Comparison of ENCODE assay signal across 11 cellular contexts in genomic region chr9:37574241-37574721, GRCh38. TPM values are rescaled to one million over a fixed set of nuclear protein-coding genes. Genes with fewer than 3 reads are reported as not detected.
A peak's percentile ranks its signal among the peaks of the same experiment; 100 is the strongest.
DNase-seq lines count a peak whose midpoint lies in the region; ATAC-seq and TF ChIP-seq lines count a peak whose summit lies in the region.
"Had no signal": no experiment of that assay in that cellular context is flagged by ENCODE, and none has a peak within 500 bp of the region (broad histone marks: within the 10 kb centered on the region; RNA-seq: fewer than 3 reads in every experiment).

No MANE protein-coding gene starts in this region.

- no peak for TF ChIP-seq CTCF in fibroblast of lung (conservative IDR thresholded peaks at IDR 0.05 in 1 of 2, IDR thresholded peaks at IDR 0.05 in 1 of 2; ENCODE audit: low read depth in 1 of 2, low read length in 2 of 2)

- H3K9ac ChIP-seq in NT2/D1 (ENCODE audit: insufficient read length, low read depth) (no peak overlapping the region), fibroblast of lung (ENCODE audit: insufficient read depth, low read length) (no peak overlapping the region), rectal smooth muscle tissue (ENCODE audit: low read length) (no peak overlapping the region)

- peak overlapping the region; percentile 86 for H3K4me3 ChIP-seq in NT2/D1 (ENCODE audit: insufficient read length, low read depth)
- H3K4me3 ChIP-seq in fibroblast of lung (replicated peaks in 1 of 4; ENCODE audit: control extremely low read depth in 1 of 4, insufficient read depth in 1 of 4, low read depth in 3 of 4, low read length in 4 of 4), result peak overlapping the region in 2 of 4 experiments; percentile 79 to 83
- H3K4me3 ChIP-seq in rectal smooth muscle tissue (ENCODE audit: low read length), result peak overlapping the region; percentile 6
- H3K4me3 ChIP-seq in naive thymus-derived CD4-positive, alpha-beta T cell (ENCODE audit: low read length), result no peak overlapping the region

- no peak for ATAC-seq in naive thymus-derived CD4-positive, alpha-beta T cell
- ATAC-seq: right cardiac atrium had no signal

- H3K4me1 ChIP-seq in NT2/D1 (ENCODE audit: insufficient read depth, insufficient read length) (peaks cover 11% of the 10 kb centered on the region), fibroblast of lung (ENCODE audit: control insufficient read depth, extremely low read depth, insufficient read depth, low read length) (peaks cover 3% of the 10 kb centered on the region), rectal smooth muscle tissue (ENCODE audit: control insufficient read depth, insufficient read depth, low read length) (peaks cover 17% of the 10 kb centered on the region)
- H3K4me1 ChIP-seq in naive thymus-derived CD4-positive, alpha-beta T cell (ENCODE audit: control insufficient read depth in 2 of 2, insufficient read depth in 2 of 2, low read length in 2 of 2), result peaks cover 0 to 8% of the 10 kb centered on the region in 2 donors

- H3K27ac ChIP-seq in fibroblast of lung (ENCODE audit: insufficient read depth, low read length) (no peak overlapping the region), rectal smooth muscle tissue (ENCODE audit: low read depth, low read length) (peak overlapping the region; percentile 60)
- H3K27ac ChIP-seq in naive thymus-derived CD4-positive, alpha-beta T cell (ENCODE audit: low read depth, low read length), result no peak overlapping the region

- H3K4me3 Mint-ChIP-seq in naive thymus-derived CD4-positive, alpha-beta T cell, result peak overlapping the region in 3 of 10 donors; percentile 16 to 48 (median 26)

- peaks cover 16% of the 10 kb centered on the region for H3K36me3 ChIP-seq in NT2/D1 (ENCODE audit: insufficient read depth, insufficient read length, low read length)
- no peaks in the 10 kb centered on the region for H3K36me3 ChIP-seq in fibroblast of lung (ENCODE audit: control insufficient read depth, insufficient read depth, low read length)
- no peaks in the 10 kb centered on the region for H3K36me3 ChIP-seq in rectal smooth muscle tissue (ENCODE audit: control insufficient read depth, insufficient read depth, low read length)
- H3K36me3 ChIP-seq in naive thymus-derived CD4-positive, alpha-beta T cell (ENCODE audit: control insufficient read depth in 2 of 3, insufficient read depth in 3 of 3, low read length in 3 of 3), result no peaks in the 10 kb centered on the region

- no peak overlapping the region for H3K4me2 ChIP-seq in fibroblast of lung (ENCODE audit: extremely low read depth, insufficient read depth, low read length)

- intact Hi-C loops in naive thymus-derived CD4-positive, alpha-beta T cell (cut with micrococcal nuclease), result no loop called here

- peaks cover 6 to 29% (median 23%) of the 10 kb centered on the region in 7 donors for H3K4me1 Mint-ChIP-seq in naive thymus-derived CD4-positive, alpha-beta T cell

- H2AFZ ChIP-seq in fibroblast of lung (ENCODE audit: low read length), result no peak overlapping the region

- no peaks in the 10 kb centered on the region for H4K20me1 ChIP-seq in fibroblast of lung (ENCODE audit: control insufficient read depth, extremely low read depth, insufficient read depth, low read length)

- POLR2A ChIA-PET in naive thymus-derived CD4-positive, alpha-beta T cell (lab: Charles Lee), result interaction anchor here (0.6 to 2.0 kb wide), 2 partner anchors 18 to 40 kb away, joined by 5 to 6 read pairs; partner anchors contain the start of gene TOMM5

- CTCF ChIA-PET in naive thymus-derived CD4-positive, alpha-beta T cell (lab: Charles Lee), result no interaction called here

- no peaks in the 10 kb centered on the region for H3K9me3 ChIP-seq in NT2/D1 (ENCODE audit: insufficient read depth, low read length)
- no peaks in the 10 kb centered on the region for H3K9me3 ChIP-seq in fibroblast of lung (ENCODE audit: control insufficient read depth, insufficient read depth, low read depth, low read length)
- H3K9me3 ChIP-seq in naive thymus-derived CD4-positive, alpha-beta T cell (ENCODE audit: control insufficient read depth in 2 of 3, low read length in 3 of 3), result no peaks in the 10 kb centered on the region

- peaks cover 2% of the 10 kb centered on the region for H3K79me2 ChIP-seq in fibroblast of lung (ENCODE audit: control insufficient read depth, insufficient read depth, low read length)

- no peaks in the 10 kb centered on the region for H3K27me3 ChIP-seq in NT2/D1 (ENCODE audit: insufficient read depth, insufficient read length)
- H3K27me3 ChIP-seq in fibroblast of lung (ENCODE audit: control insufficient read depth, insufficient read depth, low read length), result no peaks in the 10 kb centered on the region
- no peaks in the 10 kb centered on the region for H3K27me3 ChIP-seq in rectal smooth muscle tissue (ENCODE audit: control insufficient read depth, insufficient read depth, low read length)
- no peaks in the 10 kb centered on the region for H3K27me3 ChIP-seq in naive thymus-derived CD4-positive, alpha-beta T cell (ENCODE audit: control insufficient read depth in 2 of 2, insufficient read depth in 2 of 2, low read length in 2 of 2)

- peaks cover 0 to 1% (median 0%) of the 10 kb centered on the region in 11 donors for H3K9me3 Mint-ChIP-seq in naive thymus-derived CD4-positive, alpha-beta T cell
- H3K9me3 Mint-ChIP-seq: activated naive CD4-positive, alpha-beta T cell treated with anti-CD3 and anti-CD28 coated beads, Interleukin-2, amount 50 U/mL, for 24 hours had no signal

- DNase-seq in GF-D8 (lab: John Stamatoyannopoulos, UW) (peak; percentile 77), NT2/D1 (ENCODE audit: low read depth, low spot score) (peak; percentile 49), fibroblast of lung (ENCODE audit: low read depth in 2 of 2) (peak; percentile 24 to 74), NCI-H345 (lab: John Stamatoyannopoulos, UW) (no peak), H4 (ENCODE audit: low spot score) (no peak)
- no peak for DNase-seq in activated CD4-positive, CD25-positive, alpha-beta regulatory T cell (lab: John Stamatoyannopoulos, UW)
- DNase-seq in naive thymus-derived CD4-positive, alpha-beta T cell, result no peak
- DNase-seq: NCI-H2029 treated with DMSO at 0.1 percent for 48 hours, right cardiac atrium had no signal

- H3K36me3 Mint-ChIP-seq in naive thymus-derived CD4-positive, alpha-beta T cell, result peaks cover 0 to 4% (median 0%) of the 10 kb centered on the region in 5 donors

- no peak overlapping the region for H3K27ac Mint-ChIP-seq in naive thymus-derived CD4-positive, alpha-beta T cell
- H3K27ac Mint-ChIP-seq: activated naive CD4-positive, alpha-beta T cell treated with anti-CD3 and anti-CD28 coated beads, Interleukin-2, amount 50 U/mL, for 24 hours had no signal

- peaks cover 0 to 10% (median 0%) of the 10 kb centered on the region in 5 donors for H3K27me3 Mint-ChIP-seq in naive thymus-derived CD4-positive, alpha-beta T cell
- H3K27me3 Mint-ChIP-seq: activated naive CD4-positive, alpha-beta T cell treated with anti-CD3 and anti-CD28 coated beads, Interleukin-2, amount 50 U/mL, for 24 hours had no signal

RNA-seq across cellular contexts. Expression of gene FBXO10, which starts 1.9 kb away (rescaled TPM):
- 11.6 and 12.2 TPM in 2 replicates for total RNA-seq in fibroblast of lung
- 7.6 and 8.2 TPM in 2 replicates for polyA plus RNA-seq in fibroblast of lung
- 6.0 and 6.4 TPM in 2 replicates for polyA plus RNA-seq in fibroblast of lung (2012)
- 15.2 and 16.2 TPM in 2 replicates for polyA minus RNA-seq in fibroblast of lung (ENCODE audit: low replicate concordance)
- 1 to 10 TPM in 4 of 5 experiments, under 1 TPM in 1; 0.85 to 2.6 (median 2.2) TPM for total RNA-seq in naive thymus-derived CD4-positive, alpha-beta T cell
- under 1 TPM; 0.37 to 0.86 TPM for polyA plus RNA-seq in naive thymus-derived CD4-positive, alpha-beta T cell
- 7.2 and 9.8 TPM in 2 replicates for total RNA-seq in H4 (2014; rRNA removed; shearing (Covaris generic))

RNA-seq across cellular contexts. Expression of gene TOMM5, which starts 18.1 kb away (rescaled TPM):
- 113 and 128 TPM in 2 replicates for total RNA-seq in fibroblast of lung
- 162 and 203 TPM in 2 replicates for polyA plus RNA-seq in fibroblast of lung
- 147 and 199 TPM in 2 replicates for polyA plus RNA-seq in fibroblast of lung (2012)
- polyA minus RNA-seq in fibroblast of lung (ENCODE audit: low replicate concordance), result 30.6 and 39.8 TPM in 2 replicates
- total RNA-seq in naive thymus-derived CD4-positive, alpha-beta T cell, result 10 to 100 TPM; 33.6 to 86.8 (median 44.7) TPM
- 100 to 1,000 TPM; 122 to 172 TPM for polyA plus RNA-seq in naive thymus-derived CD4-positive, alpha-beta T cell
- total RNA-seq in H4 (2014; rRNA removed; shearing (Covaris generic)), result 357 and 397 TPM in 2 replicates

Comparison
In these comparisons a context has a peak if more than half of its experiments do, and no peak if none do; other contexts are left out.
1. DNase-seq: peak in GF-D8 (single experiment), NT2/D1 (single experiment) and fibroblast of lung (2 of 2); none in NCI-H345 (single experiment), activated CD4-positive, CD25-positive, alpha-beta regulatory T cell (0 of 4), naive thymus-derived CD4-positive, alpha-beta T cell (0 of 9) and H4 (single experiment).